ENCODE assay signal across 1 cellular context in genomic region chr3:192207239-192207638, GRCh38.
TF ChIP-seq lines count a peak whose summit lies in the region.

No MANE protein-coding gene starts in this region.

TF ChIP-seq in HEK293, 187 proteins besides CTCF, POLR2A, EP300 and RAD21 (continued from another document):
- TF ChIP-seq PRDM4 (tag by site-specific recombination; IDR thresholded peaks at IDR 0.05) (no peak), ZNF211 (tag by site-specific recombination; IDR thresholded peaks at IDR 0.05; ENCODE audit: low read depth) (no peak), ZNF658 (tag by site-specific recombination; IDR thresholded peaks at IDR 0.05) (no peak), ZNF664 (tag by site-specific recombination; IDR thresholded peaks at IDR 0.05) (no peak), ZNF792 (tag by site-specific recombination; IDR thresholded peaks at IDR 0.05) (no peak), ZBTB10 (tag by site-specific recombination; IDR thresholded peaks at IDR 0.05) (no peak), SP7 (tag by site-specific recombination; IDR thresholded peaks at IDR 0.05) (peak; percentile 97), ZNF621 (tag by site-specific recombination; IDR thresholded peaks at IDR 0.05) (no peak), PRDM6 (tag by site-specific recombination; IDR thresholded peaks at IDR 0.05) (0 out of 2 replicates have a peak, but pooled peaks have one; percentile 16), ZEB2 (tag by site-specific recombination; IDR thresholded peaks at IDR 0.05) (0 out of 2 replicates have a peak, but pooled peaks have one; percentile 16), ZNF580 (tag by site-specific recombination; IDR thresholded peaks at IDR 0.05) (no peak), ZNF366 (tag by site-specific recombination; conservative IDR thresholded peaks at IDR 0.05) (peak; percentile 68), GLIS2 (tag by site-specific recombination; IDR thresholded peaks at IDR 0.05) (no peak), ZNF560 (tag by site-specific recombination; IDR thresholded peaks at IDR 0.05; ENCODE audit: borderline replicate concordance) (no peak), ZNF341 (tag by site-specific recombination; IDR thresholded peaks at IDR 0.05; ENCODE audit: low read depth) (no peak), FEZF1 (tag by site-specific recombination; IDR thresholded peaks at IDR 0.05) (no peak), ZNF19 (tag by site-specific recombination; IDR thresholded peaks at IDR 0.05; ENCODE audit: low read depth) (no peak), ZNF701 (tag by site-specific recombination; IDR thresholded peaks at IDR 0.05) (no peak), BCL6B (tag by site-specific recombination; IDR thresholded peaks at IDR 0.05) (peak; percentile 46; the same call in 1 of the 2 replicates), OSR2 (tag by site-specific recombination; IDR thresholded peaks at IDR 0.05) (no peak), PRDM10 (tag by site-specific recombination; IDR thresholded peaks at IDR 0.05) (no peak), HIC1 (tag by site-specific recombination; IDR thresholded peaks at IDR 0.05) (peak; percentile 58), ATF2 (tag by site-specific recombination; IDR thresholded peaks at IDR 0.05; ENCODE audit: low read depth) (peak; percentile 71), ZNF112 (tag by site-specific recombination; IDR thresholded peaks at IDR 0.05) (no peak), ZNF776 (tag by site-specific recombination; IDR thresholded peaks at IDR 0.05; ENCODE audit: borderline replicate concordance) (no peak), ZNF629 (tag by site-specific recombination; IDR thresholded peaks at IDR 0.05) (peak; percentile 72), ZNF837 (tag by site-specific recombination; IDR thresholded peaks at IDR 0.05) (no peak)
TF ChIP-seq in HEK293: peak in this region for 8.
